Comparison of ENCODE assay signal across 14 cellular contexts in the genomic region with DNA sequence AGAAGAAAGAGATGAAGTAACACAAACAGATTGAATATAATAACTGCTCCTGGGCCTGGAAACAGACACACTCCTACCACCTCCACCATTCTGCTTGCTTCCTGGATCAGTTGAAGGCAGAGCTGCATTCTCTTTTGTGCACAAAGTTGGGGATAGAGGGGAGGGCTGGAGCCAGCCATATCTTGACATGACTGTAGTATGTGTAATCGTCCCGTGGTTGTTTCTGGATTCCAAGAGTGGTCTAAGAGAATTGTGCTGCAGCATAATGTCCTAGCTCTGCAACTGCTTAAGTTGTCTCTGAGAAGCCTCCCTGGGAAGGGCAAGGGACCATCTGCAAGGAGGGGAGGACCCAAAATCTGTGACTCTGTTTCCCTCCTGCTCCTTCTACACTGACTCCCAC. TPM values are rescaled to one million over a fixed set of nuclear protein-coding genes. Genes with fewer than 3 reads are reported as not detected.
DNase-seq lines count a peak whose midpoint lies in the region; ATAC-seq and TF ChIP-seq lines count a peak whose summit lies in the region.
"Had no signal": no experiment of that assay in that cellular context is flagged by ENCODE, and none has a peak within 500 bp of the region (broad histone marks: within the 10 kb centered on the region; RNA-seq: fewer than 3 reads in every experiment).

No MANE protein-coding gene starts in this region.

- no peak for TF ChIP-seq CTCF in CD8-positive, alpha-beta T cell (IDR thresholded peaks at IDR 0.05)
- TF ChIP-seq CTCF in nephron (IDR thresholded peaks at IDR 0.05; ENCODE audit: unreplicated experiment in 3 of 3) (no peak), neural progenitor cell (IDR thresholded peaks at IDR 0.05) (no peak)

- peaks cover 7% of the 10 kb centered on the region for H3F3A ChIP-seq in neural progenitor cell (ENCODE audit: low read depth)

- H3K27me3 Mint-ChIP-seq in CD8-positive, alpha-beta T cell (ENCODE audit: low read depth) = no peaks in the 10 kb centered on the region
- H3K27me3 Mint-ChIP-seq in effector memory CD8-positive, alpha-beta T cell = peaks cover 0 to 3% of the 10 kb centered on the region in 2 donors
- no peaks in the 10 kb centered on the region for H3K27me3 Mint-ChIP-seq in nephron (ENCODE audit: low read depth)
- peaks cover 10% of the 10 kb centered on the region for H3K27me3 Mint-ChIP-seq in neural progenitor cell (ENCODE audit: insufficient read depth, low read depth)
- H3K27me3 Mint-ChIP-seq: activated CD8-positive, alpha-beta T cell treated with anti-CD3 and anti-CD28 coated beads for 36 hours had no signal

- H3K9ac ChIP-seq in neural progenitor cell = no peak overlapping the region

- intact Hi-C loops in CD8-positive, alpha-beta T cell (cut with DNase I, micrococcal nuclease) = no loop called here

- H4K20me1 ChIP-seq in neural progenitor cell (ENCODE audit: low read depth) = peaks cover 75% of the 10 kb centered on the region

- peaks cover 58% of the 10 kb centered on the region for H3K4me1 Mint-ChIP-seq in CD8-positive, alpha-beta T cell (ENCODE audit: low read depth)
- H3K4me1 Mint-ChIP-seq in effector memory CD8-positive, alpha-beta T cell (ENCODE audit: low read depth in 2 of 2) = peaks cover 34 to 38% of the 10 kb centered on the region in 2 donors
- H3K4me1 Mint-ChIP-seq in nephron (peaks cover 56% of the 10 kb centered on the region), neural progenitor cell (peaks cover 25% of the 10 kb centered on the region)

- H3K27me3 ChIP-seq in CD8-positive, alpha-beta T cell (ENCODE audit: insufficient read depth, low read length) = no peaks in the 10 kb centered on the region
- H3K27me3 ChIP-seq in neural progenitor cell = peaks cover 16% of the 10 kb centered on the region
- H3K27me3 ChIP-seq: uterus had no signal

- DNase-seq in CD8-positive, alpha-beta T cell = no peak
- DNase-seq in M059J (ENCODE audit: low read depth) = peak; percentile 27
- no peak for DNase-seq in effector memory CD8-positive, alpha-beta T cell
- DNase-seq in NCI-H774 (lab: John Stamatoyannopoulos, UW) = no peak
- no peak for DNase-seq in neural progenitor cell (ENCODE audit: low spot score)
- DNase-seq in medulla oblongata (ENCODE audit: extremely low spot score) = no peak
- DNase-seq in NCI-H1105 (lab: John Stamatoyannopoulos, UW) = no peak
- DNase-seq: activated CD8-positive, alpha-beta T cell treated with anti-CD3 and anti-CD28 coated beads for 36 hours; NCI-H146; NCI-H748 treated with DMSO at 0.1 percent for 48 hours; posterior cingulate gyrus; uterus had no signal

- H3K9me3 Mint-ChIP-seq in CD8-positive, alpha-beta T cell = no peaks in the 10 kb centered on the region
- H3K9me3 Mint-ChIP-seq in effector memory CD8-positive, alpha-beta T cell = no peaks in the 10 kb centered on the region
- H3K9me3 Mint-ChIP-seq in nephron = no peaks in the 10 kb centered on the region
- no peaks in the 10 kb centered on the region for H3K9me3 Mint-ChIP-seq in neural progenitor cell
- H3K9me3 Mint-ChIP-seq: activated CD8-positive, alpha-beta T cell treated with anti-CD3 and anti-CD28 coated beads for 36 hours; mesothelial cell of epicardium had no signal

- no peak overlapping the region for H3K4me2 ChIP-seq in neural progenitor cell

- H3K9me3 ChIP-seq in CD8-positive, alpha-beta T cell (ENCODE audit: low read length) = no peaks in the 10 kb centered on the region
- no peaks in the 10 kb centered on the region for H3K9me3 ChIP-seq in neural progenitor cell (ENCODE audit: low read depth)
- H3K9me3 ChIP-seq: uterus had no signal

- CTCF ChIA-PET in CD8-positive, alpha-beta T cell (lab: Charles Lee) = no interaction called here

- no peak overlapping the region for H2AFZ ChIP-seq in neural progenitor cell (replicated peaks)

- peaks cover 23% of the 10 kb centered on the region for H3K36me3 Mint-ChIP-seq in CD8-positive, alpha-beta T cell
- H3K36me3 Mint-ChIP-seq in effector memory CD8-positive, alpha-beta T cell (ENCODE audit: insufficient read depth) = peaks cover 26% of the 10 kb centered on the region
- no peaks in the 10 kb centered on the region for H3K36me3 Mint-ChIP-seq in nephron (ENCODE audit: low read depth)
- H3K36me3 Mint-ChIP-seq in neural progenitor cell = peaks cover 1% of the 10 kb centered on the region
- H3K36me3 Mint-ChIP-seq: mesothelial cell of epicardium had no signal

- ATAC-seq in CD8-positive, alpha-beta T cell = no peak
- ATAC-seq in effector memory CD8-positive, alpha-beta T cell (replicated peaks) = no peak
- ATAC-seq: activated CD8-positive, alpha-beta T cell treated with anti-CD3 and anti-CD28 coated beads for 36 hours had no signal

- H3K4me1 ChIP-seq in CD8-positive, alpha-beta T cell (ENCODE audit: insufficient read depth, low read length) = peaks cover 33% of the 10 kb centered on the region
- peaks cover 15% of the 10 kb centered on the region for H3K4me1 ChIP-seq in neural progenitor cell

- peak overlapping the region; percentile 16 for H3K4me3 Mint-ChIP-seq in CD8-positive, alpha-beta T cell
- H3K4me3 Mint-ChIP-seq in effector memory CD8-positive, alpha-beta T cell = peak overlapping the region; percentile 34 to 49
- H3K4me3 Mint-ChIP-seq in nephron (peak overlapping the region in 2 of 3 experiments; percentile 61 to 72), neural progenitor cell (no peak overlapping the region)
- H3K4me3 Mint-ChIP-seq: activated CD8-positive, alpha-beta T cell treated with anti-CD3 and anti-CD28 coated beads for 36 hours; mesothelial cell of epicardium had no signal

- no peak overlapping the region for H3K27ac Mint-ChIP-seq in CD8-positive, alpha-beta T cell
- no peak overlapping the region for H3K27ac Mint-ChIP-seq in effector memory CD8-positive, alpha-beta T cell
- H3K27ac Mint-ChIP-seq in nephron (no peak overlapping the region), neural progenitor cell (no peak overlapping the region)
- H3K27ac Mint-ChIP-seq: activated CD8-positive, alpha-beta T cell treated with anti-CD3 and anti-CD28 coated beads for 36 hours had no signal

- H3K36me3 ChIP-seq in CD8-positive, alpha-beta T cell (ENCODE audit: insufficient read depth, low read length) = peaks cover 9% of the 10 kb centered on the region
- no peaks in the 10 kb centered on the region for H3K36me3 ChIP-seq in neural progenitor cell
- H3K36me3 ChIP-seq: uterus had no signal

- peaks cover 30% of the 10 kb centered on the region for H3K79me2 ChIP-seq in neural progenitor cell (ENCODE audit: low read depth)

- H3K27ac ChIP-seq in CD8-positive, alpha-beta T cell (ENCODE audit: low read depth, low read length) = no peak overlapping the region
- H3K27ac ChIP-seq in neural progenitor cell = no peak overlapping the region

- POLR2A ChIA-PET in CD8-positive, alpha-beta T cell (lab: Charles Lee) = interaction anchor here (1.5 kb wide), 1 partner anchor 67 kb away, joined by 3 read pairs; a partner anchor contains a TSS

- no peak overlapping the region for H3K4me3 ChIP-seq in CD8-positive, alpha-beta T cell (ENCODE audit: low read depth, low read length)
- H3K4me3 ChIP-seq in neural progenitor cell = no peak overlapping the region
- H3K4me3 ChIP-seq: uterus had no signal

RNA-seq across cellular contexts. Expression of a gene that starts 3.2 kb away (rescaled TPM):
- 100 to 1,000 TPM; 172 to 177 TPM for total RNA-seq in CD8-positive, alpha-beta T cell
- 3.1 and 6.1 TPM in 2 replicates for total RNA-seq in M059J (2014; rRNA removed; shearing (Covaris generic))
- total RNA-seq in neural progenitor cell (ENCODE audit: low replicate concordance) = 15.8 and 18.7 TPM in 2 replicates

RNA-seq across cellular contexts. Expression of a gene that starts 35.0 kb away (rescaled TPM):
- total RNA-seq in CD8-positive, alpha-beta T cell = 1 to 10 TPM; 6.5 to 8.4 TPM
- total RNA-seq in M059J (2014; rRNA removed; shearing (Covaris generic)) = 6.6 and 11.7 TPM in 2 replicates
- 3.7 and 11.0 TPM in 2 replicates for total RNA-seq in neural progenitor cell (ENCODE audit: low replicate concordance)

RNA-seq across cellular contexts. Expression of a gene that starts 45.5 kb away (rescaled TPM):
- total RNA-seq in CD8-positive, alpha-beta T cell = 1 to 10 TPM; 3.1 to 3.3 TPM
- 10.2 and 11.0 TPM in 2 replicates for total RNA-seq in M059J (2014; rRNA removed; shearing (Covaris generic))
- 1.3 and 3.2 TPM in 2 replicates for total RNA-seq in neural progenitor cell (ENCODE audit: low replicate concordance)

RNA-seq across cellular contexts. Expression of a gene that starts 56.6 kb away (rescaled TPM):
- total RNA-seq in CD8-positive, alpha-beta T cell = 1 to 10 TPM; 3.7 to 5.1 TPM
- 0.96 TPM in 1 of 2 replicates, not detected in the other for total RNA-seq in M059J (2014; rRNA removed; shearing (Covaris generic))
- total RNA-seq in neural progenitor cell (ENCODE audit: low replicate concordance) = 0.99 TPM in 1 of 2 replicates, not detected in the other
